In the genomic region with DNA sequence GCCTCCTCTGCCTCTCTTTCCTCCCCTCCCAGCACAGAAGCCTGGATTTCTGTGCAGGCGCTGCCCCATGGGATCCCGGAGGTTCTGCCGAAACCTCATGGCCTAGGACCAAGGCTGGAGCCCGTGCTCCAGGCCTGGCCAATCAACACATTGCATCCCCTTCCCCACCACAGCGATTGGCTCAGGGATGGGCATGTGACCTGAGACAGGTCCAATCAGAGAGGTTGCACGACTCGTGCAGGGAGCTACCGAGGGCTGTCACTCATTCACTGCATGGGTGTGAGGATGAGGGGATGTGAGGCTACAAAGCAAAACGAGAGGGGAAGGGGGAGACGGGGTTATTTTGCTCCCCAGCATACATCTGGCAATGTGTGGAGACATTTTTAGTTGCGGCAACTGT, we compare ENCODE assay signal across 17 cellular contexts. TPM values are rescaled to one million over a fixed set of nuclear protein-coding genes. Genes with fewer than 3 reads are reported as not detected.
DNase-seq lines count a peak whose midpoint lies in the region; ATAC-seq, FAIRE-seq and TF ChIP-seq lines count a peak whose summit lies in the region.
"Had no signal": no experiment of that assay in that cellular context is flagged by ENCODE, and none has a peak within 500 bp of the region (broad histone marks: within the 10 kb centered on the region; RNA-seq: fewer than 3 reads in every experiment).

No MANE protein-coding gene starts in this region.

- no peaks in the 10 kb centered on the region for H3K9me1 ChIP-seq in K562 (ENCODE audit: control insufficient read depth, insufficient read depth, low read length)

- H3K4me3 ChIP-seq in H7 (ENCODE audit: insufficient read depth, low read depth, low read length): no peak overlapping the region
- no peak overlapping the region for H3K4me3 ChIP-seq in K562
- H3K4me3 ChIP-seq: BLaER1 treated with 17β-estradiol and CSF1 and Interleukin-3, amounts not matched to agents 10 nM and 100 nM had no signal

- intact Hi-C loops in K562 (cut with micrococcal nuclease): no loop called here

- H3K9me3 ChIP-seq in K562 (replicated peaks; ENCODE audit: control insufficient read depth, insufficient read depth, low read depth, low read length): no peaks in the 10 kb centered on the region
- H3K9me3 ChIP-seq: BLaER1 treated with 17β-estradiol and CSF1 and Interleukin-3, amounts not matched to agents 10 nM and 100 nM had no signal

- H3K36me3 ChIP-seq in H7 (replicated peaks; ENCODE audit: control insufficient read depth, insufficient read depth, low read length) (no peaks in the 10 kb centered on the region), K562 (ENCODE audit: control insufficient read depth, insufficient read depth, low read length) (no peaks in the 10 kb centered on the region)
- H3K36me3 ChIP-seq: BLaER1 treated with 17β-estradiol and CSF1 and Interleukin-3, amounts not matched to agents 10 nM and 100 nM had no signal

- no peaks in the 10 kb centered on the region for H3K79me2 ChIP-seq in K562 (ENCODE audit: control insufficient read depth, insufficient read depth, low read length)

- 34% methylated on average over 10 of the region's 11 CpGs for WGBS in K562 (ENCODE audit: insufficient coverage, low coverage, missing lambda C conversion rate)

- H4K20me1 ChIP-seq in K562 (replicated peaks; ENCODE audit: control insufficient read depth, insufficient read depth, low read length): no peaks in the 10 kb centered on the region
- H4K20me1 ChIP-seq: BLaER1 treated with 17β-estradiol and CSF1 and Interleukin-3, amounts not matched to agents 10 nM and 100 nM had no signal

- no TSS peak for BruUV-seq in K562 (replicated peaks; lab: Mats Ljungman, UMichigan)

- peak; percentile 72 for ATAC-seq in K562

- no peak overlapping the region for H3K27ac ChIP-seq in K562 (ENCODE audit: extremely low read depth, low read depth, low read length)
- H3K27ac ChIP-seq: BLaER1 treated with 17β-estradiol and CSF1 and Interleukin-3, amounts not matched to agents 10 nM and 100 nM had no signal

- TF ChIP-seq POLR2A in K562 (conservative IDR thresholded peaks at IDR 0.05): no peak

- H3K4me1 ChIP-seq in K562 (replicated peaks in 1 of 2; ENCODE audit: control insufficient read depth in 2 of 2, insufficient read depth in 2 of 2, low read length in 2 of 2): peaks cover 5 to 6% of the 10 kb centered on the region in 2 experiments; a peak in 3 of 5 replicates

- peak overlapping the region; percentile 57 for H2AFZ ChIP-seq in K562 (ENCODE audit: low read depth, low read length)

- no peak for TF ChIP-seq CTCF in K562 (IDR thresholded peaks at IDR 0.05 in 2 of 3, conservative IDR thresholded peaks at IDR 0.05 in 1 of 3; ENCODE audit: insufficient read depth in 2 of 3, low read depth in 1 of 3, low read length in 3 of 3)
- TF ChIP-seq CTCF in GM13976 (IDR thresholded peaks at IDR 0.05; ENCODE audit: borderline replicate concordance, control extremely low read depth, extremely low read depth, insufficient read depth, missing control alignments): no peak

- peak; percentile 47 for DNase-seq in H7
- DNase-seq in K562 (ENCODE audit: extremely low read depth in 1 of 4, low spot score in 3 of 4): peak; percentile 27 to 67 (median 56)
- peak; percentile 35 for DNase-seq in iPS-NIHi7 (ENCODE audit: extremely low spot score)
- no peak for DNase-seq in medulla oblongata (ENCODE audit: extremely low spot score)
- DNase-seq in amniotic stem cell (lab: John Stamatoyannopoulos, UW): no peak
- no peak for DNase-seq in NCI-H1105 (lab: John Stamatoyannopoulos, UW)
- no peak for DNase-seq in GM13976 (ENCODE audit: low spot score)
- DNase-seq: ACHN; CD4-positive, CD25-positive, alpha-beta regulatory T cell; KBM-7 had no signal

- POLR2A ChIA-PET in K562 (lab: Yijun Ruan, JAX): no interaction called here

- no peaks in the 10 kb centered on the region for H3K27me3 ChIP-seq in H7 (ENCODE audit: control insufficient read depth, insufficient read depth, low read length)
- no peaks in the 10 kb centered on the region for H3K27me3 ChIP-seq in K562 (ENCODE audit: control insufficient read depth in 2 of 2, insufficient read depth in 2 of 2, low read length in 2 of 2)
- H3K27me3 ChIP-seq: BLaER1 treated with 17β-estradiol and CSF1 and Interleukin-3, amounts not matched to agents 10 nM and 100 nM had no signal

- no peak overlapping the region for H3K4me2 ChIP-seq in K562 (ENCODE audit: insufficient read depth, low read length)
- H3K4me2 ChIP-seq: BLaER1 treated with 17β-estradiol and CSF1 and Interleukin-3, amounts not matched to agents 10 nM and 100 nM had no signal

- TF ChIP-seq EP300 in Ishikawa (IDR thresholded peaks at IDR 0.05; ENCODE audit: borderline replicate concordance) (no peak), K562 (IDR thresholded peaks at IDR 0.05; ENCODE audit: low read length) (no peak)

- TF ChIP-seq RAD21 in Ishikawa (IDR thresholded peaks at IDR 0.05; ENCODE audit: low read depth) (no peak), K562 (CRISPR knock-in tag; conservative IDR thresholded peaks at IDR 0.05 in 1 of 2, IDR thresholded peaks at IDR 0.05 in 1 of 2) (no peak)

- CTCF ChIA-PET in K562 (lab: Yijun Ruan, JAX; ENCODE audit: low intra/inter-chr PET ratio): no interaction called here

- in situ Hi-C loops in K562 (cut with MboI): no loop called here
- in situ Hi-C loops in GM13976 (cut with MboI; ENCODE audit: low sequenced_read_pairs, unreplicated experiment): no loop called here

- no peak for FAIRE-seq in K562 (lab: Jason Lieb, UNC)
- FAIRE-seq: GM12891 had no signal

- peak overlapping the region in 1 of 2 experiments; percentile 38; a peak in 2 of 4 replicates for H3K9ac ChIP-seq in K562 (ENCODE audit: insufficient read depth in 1 of 2, low read depth in 2 of 2, low read length in 2 of 2)
- H3K9ac ChIP-seq: BLaER1 treated with 17β-estradiol and CSF1 and Interleukin-3, amounts not matched to agents 10 nM and 100 nM had no signal

RNA-seq across cellular contexts. Expression of gene CELA2B, which starts 3.3 kb away (rescaled TPM):
- total RNA-seq in H7 (2014; rRNA removed; shearing (Covaris generic)): not detected in 2 replicates
- not detected in 2 replicates for total RNA-seq in K562 (2011; cell fraction: chromatin; rRNA removed; ENCODE audit: low replicate concordance)
- total RNA-seq in K562 (2011; cell fraction: nucleolus; rRNA removed): not detected in 2 replicates
- not detected in 2 replicates for total RNA-seq in K562 (2011; cell fraction: nucleoplasm; rRNA removed)
- total RNA-seq in K562 (2014; rRNA removed) (2.1 TPM in 1 of 2 replicates, not detected in the other), K562 (2014; rRNA removed; fragmentation: Illumina TruSeq; extraction: Trizol) (not detected in 2 replicates), K562 (2015; rRNA removed; fragmentation: Illumina TruSeq; extraction: Trizol) (not detected in 2 replicates), K562 (2021) (0.40 and 0.51 TPM in 2 replicates)
- polyA plus RNA-seq in K562 (2011; rRNA removed) (not detected in 2 replicates), K562 (2014; fragmentation: Illumina TruSeq; extraction: Trizol) (not detected in 2 replicates), K562 (2014; fragmentation: Nextera tagmentation; extraction: Ambion mirVana) (under 1 TPM in 1 of 2 experiments, not detected in 1; 0.25 TPM), K562 (2014; rRNA removed) (0.25 and 0.39 TPM in 2 replicates)
- polyA plus RNA-seq in K562 (2011; cell fraction: cytosol; rRNA removed): 0.31 TPM in 1 of 2 replicates, not detected in the other
- not detected in 2 replicates for polyA plus RNA-seq in K562 (2011; cell fraction: nucleus; rRNA removed)
- polyA plus RNA-seq in K562 (2012): 0.28 TPM in 1 of 2 replicates, not detected in the other
- polyA minus RNA-seq in K562 (2011; rRNA and poly(A)+ RNA removed): 0.28 TPM in 1 of 2 replicates, not detected in the other
- not detected in 2 replicates for polyA minus RNA-seq in K562 (2011; cell fraction: cytosol; rRNA and poly(A)+ RNA removed)
- not detected in 2 replicates for polyA minus RNA-seq in K562 (2011; cell fraction: nucleus; rRNA and poly(A)+ RNA removed)
- total RNA-seq: A172; CD4-positive, CD25-positive, alpha-beta regulatory T cell; Daoy; H4; HT1080 had no signal
- polyA plus RNA-seq: CD4-positive, CD25-positive, alpha-beta regulatory T cell had no signal

RNA-seq across cellular contexts. Expression of gene CELA2A, which starts 16.1 kb away (rescaled TPM):
- total RNA-seq in H7 (2014; rRNA removed; shearing (Covaris generic)): not detected in 2 replicates
- not detected in 2 replicates for total RNA-seq in K562 (2011; cell fraction: chromatin; rRNA removed; ENCODE audit: low replicate concordance)
- not detected in 2 replicates for total RNA-seq in K562 (2011; cell fraction: nucleolus; rRNA removed)
- total RNA-seq in K562 (2011; cell fraction: nucleoplasm; rRNA removed): not detected in 2 replicates
- not detected in 2 replicates for total RNA-seq in K562 (2014; rRNA removed)
- total RNA-seq in K562 (2014; rRNA removed; fragmentation: Illumina TruSeq; extraction: Trizol): not detected in 2 replicates
- total RNA-seq in K562 (2015; rRNA removed; fragmentation: Illumina TruSeq; extraction: Trizol): not detected in 2 replicates
- total RNA-seq in K562 (2021): 0.47 and 0.62 TPM in 2 replicates
- not detected in 2 replicates for polyA plus RNA-seq in K562 (2011; rRNA removed)
- not detected in 2 replicates for polyA plus RNA-seq in K562 (2011; cell fraction: cytosol; rRNA removed)
- polyA plus RNA-seq in K562 (2011; cell fraction: nucleus; rRNA removed): 0.17 TPM in 1 of 2 replicates, not detected in the other
- polyA plus RNA-seq in K562 (2012): 0.30 TPM in 1 of 2 replicates, not detected in the other
- polyA plus RNA-seq in K562 (2014; fragmentation: Illumina TruSeq; extraction: Trizol): not detected in 2 replicates
- not detected for polyA plus RNA-seq in K562 (2014; fragmentation: Nextera tagmentation; extraction: Ambion mirVana)
- not detected in 2 replicates for polyA plus RNA-seq in K562 (2014; rRNA removed)
- polyA minus RNA-seq in K562 (2011; rRNA and poly(A)+ RNA removed): not detected in 2 replicates
- not detected in 2 replicates for polyA minus RNA-seq in K562 (2011; cell fraction: cytosol; rRNA and poly(A)+ RNA removed)
- not detected in 2 replicates for polyA minus RNA-seq in K562 (2011; cell fraction: nucleus; rRNA and poly(A)+ RNA removed)
- total RNA-seq: A172; CD4-positive, CD25-positive, alpha-beta regulatory T cell; Daoy; H4; HT1080 had no signal
- polyA plus RNA-seq: CD4-positive, CD25-positive, alpha-beta regulatory T cell had no signal

RNA-seq across cellular contexts. Expression of gene CTRC, which starts 34.4 kb away (rescaled TPM):
- not detected in 2 replicates for total RNA-seq in H7 (2014; rRNA removed; shearing (Covaris generic))
- not detected in 2 replicates for total RNA-seq in K562 (2011; cell fraction: chromatin; rRNA removed; ENCODE audit: low replicate concordance)
- total RNA-seq in K562 (2011; cell fraction: nucleolus; rRNA removed): not detected in 2 replicates
- not detected in 2 replicates for total RNA-seq in K562 (2011; cell fraction: nucleoplasm; rRNA removed)
- not detected in 2 replicates for total RNA-seq in K562 (2014; rRNA removed)
- not detected in 2 replicates for total RNA-seq in K562 (2014; rRNA removed; fragmentation: Illumina TruSeq; extraction: Trizol)
- total RNA-seq in K562 (2015; rRNA removed; fragmentation: Illumina TruSeq; extraction: Trizol): not detected in 2 replicates
- total RNA-seq in K562 (2021): 0.84 and 1.2 TPM in 2 replicates
- not detected in 2 replicates for polyA plus RNA-seq in K562 (2011; rRNA removed)
- polyA plus RNA-seq in K562 (2011; cell fraction: cytosol; rRNA removed): not detected in 2 replicates
- not detected in 2 replicates for polyA plus RNA-seq in K562 (2011; cell fraction: nucleus; rRNA removed)
- 0.03 and 0.12 TPM in 2 replicates for polyA plus RNA-seq in K562 (2012)
- polyA plus RNA-seq in K562 (2014; fragmentation: Illumina TruSeq; extraction: Trizol): not detected in 2 replicates
- not detected for polyA plus RNA-seq in K562 (2014; fragmentation: Nextera tagmentation; extraction: Ambion mirVana)
- not detected in 2 replicates for polyA plus RNA-seq in K562 (2014; rRNA removed)
- polyA minus RNA-seq in K562 (2011; rRNA and poly(A)+ RNA removed): not detected in 2 replicates
- polyA minus RNA-seq in K562 (2011; cell fraction: cytosol; rRNA and poly(A)+ RNA removed): not detected in 2 replicates
- polyA minus RNA-seq in K562 (2011; cell fraction: nucleus; rRNA and poly(A)+ RNA removed): not detected in 2 replicates
- total RNA-seq: A172, Daoy, HT1080 had no signal
- polyA plus RNA-seq: CD4-positive, CD25-positive, alpha-beta regulatory T cell had no signal

RNA-seq across cellular contexts. Expression of gene CASP9, which starts 51.4 kb away (rescaled TPM):
- total RNA-seq in H7 (2014; rRNA removed; shearing (Covaris generic)): 14.1 and 15.0 TPM in 2 replicates
- 39.0 and 62.3 TPM in 2 replicates for total RNA-seq in K562 (2011; cell fraction: chromatin; rRNA removed; ENCODE audit: low replicate concordance)
- 32.2 and 37.4 TPM in 2 replicates for total RNA-seq in K562 (2011; cell fraction: nucleolus; rRNA removed)
- 33.4 and 38.2 TPM in 2 replicates for total RNA-seq in K562 (2011; cell fraction: nucleoplasm; rRNA removed)
- total RNA-seq in K562 (2014; rRNA removed) (30.7 and 35.7 TPM in 2 replicates), K562 (2014; rRNA removed; fragmentation: Illumina TruSeq; extraction: Trizol) (23.5 and 25.4 TPM in 2 replicates), K562 (2015; rRNA removed; fragmentation: Illumina TruSeq; extraction: Trizol) (25.2 and 25.5 TPM in 2 replicates), K562 (2021) (30.5 and 31.7 TPM in 2 replicates)
- polyA plus RNA-seq in K562 (2011; rRNA removed) (54.1 and 66.1 TPM in 2 replicates), K562 (2014; fragmentation: Illumina TruSeq; extraction: Trizol) (37.4 and 38.9 TPM in 2 replicates), K562 (2014; fragmentation: Nextera tagmentation; extraction: Ambion mirVana) (10 to 100 TPM; 10.8 to 13.9 TPM), K562 (2014; rRNA removed) (30.9 and 39.1 TPM in 2 replicates)
- 80.5 and 83.5 TPM in 2 replicates for polyA plus RNA-seq in K562 (2011; cell fraction: cytosol; rRNA removed)
- polyA plus RNA-seq in K562 (2011; cell fraction: nucleus; rRNA removed): 61.4 and 80.3 TPM in 2 replicates
- 24.6 and 39.3 TPM in 2 replicates for polyA plus RNA-seq in K562 (2012)
- polyA minus RNA-seq in K562 (2011; rRNA and poly(A)+ RNA removed): 38.5 and 40.2 TPM in 2 replicates
- 25.8 and 31.2 TPM in 2 replicates for polyA minus RNA-seq in K562 (2011; cell fraction: cytosol; rRNA and poly(A)+ RNA removed)
- 15.8 and 29.1 TPM in 2 replicates for polyA minus RNA-seq in K562 (2011; cell fraction: nucleus; rRNA and poly(A)+ RNA removed)

RNA-seq across cellular contexts. Expression of gene DNAJC16, which starts 54.1 kb away (rescaled TPM):
- total RNA-seq in H7 (2014; rRNA removed; shearing (Covaris generic)): 14.7 and 15.7 TPM in 2 replicates
- total RNA-seq in K562 (2011; cell fraction: chromatin; rRNA removed; ENCODE audit: low replicate concordance): 65.3 and 80.0 TPM in 2 replicates
- total RNA-seq in K562 (2011; cell fraction: nucleolus; rRNA removed): 37.4 and 46.5 TPM in 2 replicates
- 56.1 and 70.4 TPM in 2 replicates for total RNA-seq in K562 (2011; cell fraction: nucleoplasm; rRNA removed)
- total RNA-seq in K562 (2014; rRNA removed): 9.1 and 12.2 TPM in 2 replicates
- 16.2 and 18.7 TPM in 2 replicates for total RNA-seq in K562 (2014; rRNA removed; fragmentation: Illumina TruSeq; extraction: Trizol)
- 11.9 and 16.2 TPM in 2 replicates for total RNA-seq in K562 (2015; rRNA removed; fragmentation: Illumina TruSeq; extraction: Trizol)
- total RNA-seq in K562 (2021): 15.6 and 16.8 TPM in 2 replicates
- 16.7 and 22.8 TPM in 2 replicates for polyA plus RNA-seq in K562 (2011; rRNA removed)
- polyA plus RNA-seq in K562 (2011; cell fraction: cytosol; rRNA removed): 6.9 and 11.3 TPM in 2 replicates
- polyA plus RNA-seq in K562 (2011; cell fraction: nucleus; rRNA removed): 24.2 and 24.8 TPM in 2 replicates
- polyA plus RNA-seq in K562 (2012): 6.9 and 7.2 TPM in 2 replicates
- 11.0 and 12.8 TPM in 2 replicates for polyA plus RNA-seq in K562 (2014; fragmentation: Illumina TruSeq; extraction: Trizol)
- polyA plus RNA-seq in K562 (2014; fragmentation: Nextera tagmentation; extraction: Ambion mirVana): 1 to 10 TPM; 6.9 to 8.6 TPM
- polyA plus RNA-seq in K562 (2014; rRNA removed): 8.8 and 11.3 TPM in 2 replicates
- 33.4 and 40.9 TPM in 2 replicates for polyA minus RNA-seq in K562 (2011; rRNA and poly(A)+ RNA removed)
- 14.0 and 19.7 TPM in 2 replicates for polyA minus RNA-seq in K562 (2011; cell fraction: cytosol; rRNA and poly(A)+ RNA removed)
- 8.9 and 20.7 TPM in 2 replicates for polyA minus RNA-seq in K562 (2011; cell fraction: nucleus; rRNA and poly(A)+ RNA removed)

Comparison
In these comparisons a context has a peak if more than half of its experiments do, and no peak if none do; other contexts are left out.
1. DNase-seq: peak in H7 (single experiment), K562 (4 of 4) and iPS-NIHi7 (single experiment); none in medulla oblongata (single experiment), amniotic stem cell (single experiment), NCI-H1105 (single experiment) and GM13976 (single experiment).